1 cellular context compared by ENCODE assay signal in genomic region chr19:1765182-1765903, GRCh38.
TF ChIP-seq lines count a peak whose summit lies in the region.

No MANE protein-coding gene starts in this region.

TF ChIP-seq in endothelial cell of umbilical vein, 7 proteins besides CTCF, POLR2A, EP300 and RAD21 (continued from another document):
- TF ChIP-seq MAX (IDR thresholded peaks at IDR 0.05; ENCODE audit: insufficient read depth, insufficient read length), result no peak
